ENCODE assay signal across 1 cellular context in the genomic region with DNA sequence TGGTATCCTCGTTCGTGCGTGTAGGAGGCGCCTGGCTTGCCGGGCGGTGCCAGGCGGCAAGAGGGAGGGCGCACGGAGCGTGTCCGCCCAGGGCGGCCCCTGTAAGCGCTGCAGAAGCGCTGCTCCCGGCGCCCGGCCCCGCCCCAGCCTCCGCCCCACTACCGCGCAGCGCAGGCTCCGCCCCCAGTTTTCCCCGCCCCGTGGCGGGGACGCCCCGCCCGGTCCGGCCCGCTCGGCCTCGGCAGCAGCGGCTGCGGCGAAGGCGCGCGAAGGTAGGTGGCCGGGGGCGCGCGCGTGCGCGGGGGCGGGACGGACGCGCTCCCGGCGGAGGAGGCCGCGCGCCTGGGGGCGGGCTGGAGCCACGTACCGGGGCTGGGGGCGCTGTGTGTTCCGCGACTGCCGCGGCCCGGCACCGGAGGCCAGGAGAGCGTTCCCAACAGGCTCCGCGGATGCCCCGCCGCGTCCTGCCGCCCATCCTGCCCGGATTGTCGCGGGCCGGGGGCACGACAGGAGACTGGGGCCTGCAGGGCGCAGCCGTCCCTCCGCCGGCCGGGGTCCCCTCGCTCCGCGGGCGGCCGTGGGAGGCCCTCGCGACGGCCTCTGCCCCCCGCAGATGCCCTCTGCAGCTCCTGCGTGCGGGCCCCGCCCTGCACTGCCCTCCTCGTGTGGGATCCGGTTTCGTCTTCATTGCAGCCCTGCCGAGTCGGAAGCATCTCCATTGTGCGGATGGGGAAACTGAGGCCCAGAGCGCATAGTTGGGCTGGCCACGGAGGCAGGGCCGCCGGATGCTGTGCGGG.
A peak's percentile ranks its signal among the peaks of the same experiment; 100 is the strongest.
TF ChIP-seq lines count a peak whose summit lies in the region.

No MANE protein-coding gene starts in this region.

TF ChIP-seq in K562, 482 proteins besides CTCF, POLR2A, EP300 and RAD21 (continued from another document and continues in another):
- TF ChIP-seq, protein P1, sequence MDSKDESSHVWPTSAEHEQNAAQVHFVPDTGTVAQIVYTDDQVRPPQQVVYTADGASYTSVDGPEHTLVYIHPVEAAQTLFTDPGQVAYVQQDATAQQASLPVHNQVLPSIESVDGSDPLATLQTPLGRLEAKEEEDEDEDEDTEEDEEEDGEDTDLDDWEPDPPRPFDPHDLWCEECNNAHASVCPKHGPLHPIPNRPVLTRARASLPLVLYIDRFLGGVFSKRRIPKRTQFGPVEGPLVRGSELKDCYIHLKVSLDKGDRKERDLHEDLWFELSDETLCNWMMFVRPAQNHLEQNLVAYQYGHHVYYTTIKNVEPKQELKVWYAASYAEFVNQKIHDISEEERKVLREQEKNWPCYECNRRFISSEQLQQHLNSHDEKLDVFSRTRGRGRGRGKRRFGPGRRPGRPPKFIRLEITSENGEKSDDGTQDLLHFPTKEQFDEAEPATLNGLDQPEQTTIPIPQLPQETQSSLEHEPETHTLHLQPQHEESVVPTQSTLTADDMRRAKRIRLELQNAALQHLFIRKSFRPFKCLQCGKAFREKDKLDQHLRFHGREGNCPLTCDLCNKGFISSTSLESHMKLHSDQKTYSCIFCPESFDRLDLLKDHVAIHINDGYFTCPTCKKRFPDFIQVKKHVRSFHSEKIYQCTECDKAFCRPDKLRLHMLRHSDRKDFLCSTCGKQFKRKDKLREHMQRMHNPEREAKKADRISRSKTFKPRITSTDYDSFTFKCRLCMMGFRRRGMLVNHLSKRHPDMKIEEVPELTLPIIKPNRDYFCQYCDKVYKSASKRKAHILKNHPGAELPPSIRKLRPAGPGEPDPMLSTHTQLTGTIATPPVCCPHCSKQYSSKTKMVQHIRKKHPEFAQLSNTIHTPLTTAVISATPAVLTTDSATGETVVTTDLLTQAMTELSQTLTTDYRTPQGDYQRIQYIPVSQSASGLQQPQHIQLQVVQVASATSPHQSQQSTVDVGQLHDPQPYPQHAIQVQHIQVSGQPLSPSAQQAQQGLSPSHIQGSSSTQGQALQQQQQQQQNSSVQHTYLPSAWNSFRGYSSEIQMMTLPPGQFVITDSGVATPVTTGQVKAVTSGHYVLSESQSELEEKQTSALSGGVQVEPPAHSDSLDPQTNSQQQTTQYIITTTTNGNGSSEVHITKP (IDR thresholded peaks at IDR 0.05; ENCODE audit: partially characterized antibody), result peak; percentile 41
- TF ChIP-seq NR2C1 (IDR thresholded peaks at IDR 0.05), result no peak
- TF ChIP-seq NR2C1 (tag; IDR thresholded peaks at IDR 0.05), result no peak
- TF ChIP-seq, protein P2, sequence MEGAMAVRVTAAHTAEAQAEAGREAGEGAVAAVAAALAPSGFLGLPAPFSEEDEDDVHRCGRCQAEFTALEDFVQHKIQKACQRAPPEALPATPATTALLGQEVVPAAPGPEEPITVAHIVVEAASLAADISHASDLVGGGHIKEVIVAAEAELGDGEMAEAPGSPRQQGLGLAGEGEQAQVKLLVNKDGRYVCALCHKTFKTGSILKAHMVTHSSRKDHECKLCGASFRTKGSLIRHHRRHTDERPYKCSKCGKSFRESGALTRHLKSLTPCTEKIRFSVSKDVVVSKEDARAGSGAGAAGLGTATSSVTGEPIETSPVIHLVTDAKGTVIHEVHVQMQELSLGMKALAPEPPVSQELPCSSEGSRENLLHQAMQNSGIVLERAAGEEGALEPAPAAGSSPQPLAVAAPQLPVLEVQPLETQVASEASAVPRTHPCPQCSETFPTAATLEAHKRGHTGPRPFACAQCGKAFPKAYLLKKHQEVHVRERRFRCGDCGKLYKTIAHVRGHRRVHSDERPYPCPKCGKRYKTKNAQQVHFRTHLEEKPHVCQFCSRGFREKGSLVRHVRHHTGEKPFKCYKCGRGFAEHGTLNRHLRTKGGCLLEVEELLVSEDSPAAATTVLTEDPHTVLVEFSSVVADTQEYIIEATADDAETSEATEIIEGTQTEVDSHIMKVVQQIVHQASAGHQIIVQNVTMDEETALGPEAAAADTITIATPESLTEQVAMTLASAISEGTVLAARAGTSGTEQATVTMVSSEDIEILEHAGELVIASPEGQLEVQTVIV (CRISPR knock-in tag; IDR thresholded peaks at IDR 0.05; ENCODE audit: borderline replicate concordance), result no peak
- TF ChIP-seq, protein P3, sequence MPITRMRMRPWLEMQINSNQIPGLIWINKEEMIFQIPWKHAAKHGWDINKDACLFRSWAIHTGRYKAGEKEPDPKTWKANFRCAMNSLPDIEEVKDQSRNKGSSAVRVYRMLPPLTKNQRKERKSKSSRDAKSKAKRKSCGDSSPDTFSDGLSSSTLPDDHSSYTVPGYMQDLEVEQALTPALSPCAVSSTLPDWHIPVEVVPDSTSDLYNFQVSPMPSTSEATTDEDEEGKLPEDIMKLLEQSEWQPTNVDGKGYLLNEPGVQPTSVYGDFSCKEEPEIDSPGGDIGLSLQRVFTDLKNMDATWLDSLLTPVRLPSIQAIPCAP (CRISPR knock-in tag; IDR thresholded peaks at IDR 0.05; ENCODE audit: borderline replicate concordance), result no peak
- TF ChIP-seq CC2D1A (IDR thresholded peaks at IDR 0.05), result no peak
- TF ChIP-seq PHF8 (IDR thresholded peaks at IDR 0.05; ENCODE audit: borderline replicate concordance, low read length), result peak; percentile 82; the same call in 1 of the 2 replicates
- TF ChIP-seq, protein P4, sequence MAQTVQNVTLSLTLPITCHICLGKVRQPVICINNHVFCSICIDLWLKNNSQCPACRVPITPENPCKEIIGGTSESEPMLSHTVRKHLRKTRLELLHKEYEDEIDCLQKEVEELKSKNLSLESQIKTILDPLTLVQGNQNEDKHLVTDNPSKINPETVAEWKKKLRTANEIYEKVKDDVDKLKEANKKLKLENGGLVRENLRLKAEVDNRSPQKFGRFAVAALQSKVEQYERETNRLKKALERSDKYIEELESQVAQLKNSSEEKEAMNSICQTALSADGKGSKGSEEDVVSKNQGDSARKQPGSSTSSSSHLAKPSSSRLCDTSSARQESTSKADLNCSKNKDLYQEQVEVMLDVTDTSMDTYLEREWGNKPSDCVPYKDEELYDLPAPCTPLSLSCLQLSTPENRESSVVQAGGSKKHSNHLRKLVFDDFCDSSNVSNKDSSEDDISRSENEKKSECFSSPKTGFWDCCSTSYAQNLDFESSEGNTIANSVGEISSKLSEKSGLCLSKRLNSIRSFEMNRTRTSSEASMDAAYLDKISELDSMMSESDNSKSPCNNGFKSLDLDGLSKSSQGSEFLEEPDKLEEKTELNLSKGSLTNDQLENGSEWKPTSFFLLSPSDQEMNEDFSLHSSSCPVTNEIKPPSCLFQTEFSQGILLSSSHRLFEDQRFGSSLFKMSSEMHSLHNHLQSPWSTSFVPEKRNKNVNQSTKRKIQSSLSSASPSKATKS (CRISPR knock-in tag; IDR thresholded peaks at IDR 0.05), result no peak
- no peak for TF ChIP-seq MBD2 (IDR thresholded peaks at IDR 0.05; ENCODE audit: borderline replicate concordance, low read depth)
- TF ChIP-seq HNRNPLL (IDR thresholded peaks at IDR 0.05; ENCODE audit: low read depth, low read length, poor library complexity, severe bottlenecking), result no peak
- TF ChIP-seq SMARCC2 (IDR thresholded peaks at IDR 0.05; ENCODE audit: low read depth), result no peak
- TF ChIP-seq HCFC1 (IDR thresholded peaks at IDR 0.05; ENCODE audit: low read depth, low read length), result no peak
- TF ChIP-seq, protein P5, sequence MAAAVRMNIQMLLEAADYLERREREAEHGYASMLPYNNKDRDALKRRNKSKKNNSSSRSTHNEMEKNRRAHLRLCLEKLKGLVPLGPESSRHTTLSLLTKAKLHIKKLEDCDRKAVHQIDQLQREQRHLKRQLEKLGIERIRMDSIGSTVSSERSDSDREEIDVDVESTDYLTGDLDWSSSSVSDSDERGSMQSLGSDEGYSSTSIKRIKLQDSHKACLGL (CRISPR knock-in tag; IDR thresholded peaks at IDR 0.05; ENCODE audit: borderline replicate concordance, poor library complexity, severe bottlenecking), result no peak
- TF ChIP-seq, protein P6, sequence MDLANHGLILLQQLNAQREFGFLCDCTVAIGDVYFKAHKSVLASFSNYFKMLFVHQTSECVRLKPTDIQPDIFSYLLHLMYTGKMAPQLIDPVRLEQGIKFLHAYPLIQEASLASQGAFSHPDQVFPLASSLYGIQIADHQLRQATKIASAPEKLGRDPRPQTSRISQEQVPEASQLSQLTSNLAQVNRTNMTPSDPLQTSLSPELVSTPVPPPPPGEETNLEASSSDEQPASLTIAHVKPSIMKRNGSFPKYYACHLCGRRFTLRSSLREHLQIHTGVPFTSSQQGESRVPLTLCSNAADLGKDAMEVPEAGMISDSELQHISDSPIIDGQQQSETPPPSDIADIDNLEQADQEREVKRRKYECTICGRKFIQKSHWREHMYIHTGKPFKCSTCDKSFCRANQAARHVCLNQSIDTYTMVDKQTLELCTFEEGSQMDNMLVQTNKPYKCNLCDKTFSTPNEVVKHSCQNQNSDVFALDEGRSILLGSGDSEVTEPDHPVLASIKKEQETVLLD (IDR thresholded peaks at IDR 0.05), result no peak
- TF ChIP-seq, protein P7, sequence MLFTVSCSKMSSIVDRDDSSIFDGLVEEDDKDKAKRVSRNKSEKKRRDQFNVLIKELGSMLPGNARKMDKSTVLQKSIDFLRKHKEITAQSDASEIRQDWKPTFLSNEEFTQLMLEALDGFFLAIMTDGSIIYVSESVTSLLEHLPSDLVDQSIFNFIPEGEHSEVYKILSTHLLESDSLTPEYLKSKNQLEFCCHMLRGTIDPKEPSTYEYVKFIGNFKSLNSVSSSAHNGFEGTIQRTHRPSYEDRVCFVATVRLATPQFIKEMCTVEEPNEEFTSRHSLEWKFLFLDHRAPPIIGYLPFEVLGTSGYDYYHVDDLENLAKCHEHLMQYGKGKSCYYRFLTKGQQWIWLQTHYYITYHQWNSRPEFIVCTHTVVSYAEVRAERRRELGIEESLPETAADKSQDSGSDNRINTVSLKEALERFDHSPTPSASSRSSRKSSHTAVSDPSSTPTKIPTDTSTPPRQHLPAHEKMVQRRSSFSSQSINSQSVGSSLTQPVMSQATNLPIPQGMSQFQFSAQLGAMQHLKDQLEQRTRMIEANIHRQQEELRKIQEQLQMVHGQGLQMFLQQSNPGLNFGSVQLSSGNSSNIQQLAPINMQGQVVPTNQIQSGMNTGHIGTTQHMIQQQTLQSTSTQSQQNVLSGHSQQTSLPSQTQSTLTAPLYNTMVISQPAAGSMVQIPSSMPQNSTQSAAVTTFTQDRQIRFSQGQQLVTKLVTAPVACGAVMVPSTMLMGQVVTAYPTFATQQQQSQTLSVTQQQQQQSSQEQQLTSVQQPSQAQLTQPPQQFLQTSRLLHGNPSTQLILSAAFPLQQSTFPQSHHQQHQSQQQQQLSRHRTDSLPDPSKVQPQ (CRISPR knock-in tag; IDR thresholded peaks at IDR 0.05; ENCODE audit: borderline replicate concordance), result no peak
- TF ChIP-seq, protein P8, sequence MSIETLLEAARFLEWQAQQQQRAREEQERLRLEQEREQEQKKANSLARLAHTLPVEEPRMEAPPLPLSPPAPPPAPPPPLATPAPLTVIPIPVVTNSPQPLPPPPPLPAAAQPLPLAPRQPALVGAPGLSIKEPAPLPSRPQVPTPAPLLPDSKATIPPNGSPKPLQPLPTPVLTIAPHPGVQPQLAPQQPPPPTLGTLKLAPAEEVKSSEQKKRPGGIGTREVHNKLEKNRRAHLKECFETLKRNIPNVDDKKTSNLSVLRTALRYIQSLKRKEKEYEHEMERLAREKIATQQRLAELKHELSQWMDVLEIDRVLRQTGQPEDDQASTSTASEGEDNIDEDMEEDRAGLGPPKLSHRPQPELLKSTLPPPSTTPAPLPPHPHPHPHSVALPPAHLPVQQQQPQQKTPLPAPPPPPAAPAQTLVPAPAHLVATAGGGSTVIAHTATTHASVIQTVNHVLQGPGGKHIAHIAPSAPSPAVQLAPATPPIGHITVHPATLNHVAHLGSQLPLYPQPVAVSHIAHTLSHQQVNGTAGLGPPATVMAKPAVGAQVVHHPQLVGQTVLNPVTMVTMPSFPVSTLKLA (conservative IDR thresholded peaks at IDR 0.05), result no peak
- no peak for TF ChIP-seq TEAD2 (tag; IDR thresholded peaks at IDR 0.05)
- TF ChIP-seq, protein P9, sequence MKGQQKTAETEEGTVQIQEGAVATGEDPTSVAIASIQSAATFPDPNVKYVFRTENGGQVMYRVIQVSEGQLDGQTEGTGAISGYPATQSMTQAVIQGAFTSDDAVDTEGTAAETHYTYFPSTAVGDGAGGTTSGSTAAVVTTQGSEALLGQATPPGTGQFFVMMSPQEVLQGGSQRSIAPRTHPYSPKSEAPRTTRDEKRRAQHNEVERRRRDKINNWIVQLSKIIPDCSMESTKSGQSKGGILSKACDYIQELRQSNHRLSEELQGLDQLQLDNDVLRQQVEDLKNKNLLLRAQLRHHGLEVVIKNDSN (CRISPR knock-in tag; IDR thresholded peaks at IDR 0.05), result no peak
- TF ChIP-seq PML (IDR thresholded peaks at IDR 0.05; ENCODE audit: low read length), result no peak
- no peak for TF ChIP-seq NUFIP1 (IDR thresholded peaks at IDR 0.05; ENCODE audit: partially characterized antibody)
- no peak for TF ChIP-seq MIER1 (IDR thresholded peaks at IDR 0.05; ENCODE audit: low read depth)
- TF ChIP-seq ZNF12 (CRISPR knock-in tag; IDR thresholded peaks at IDR 0.05), result no peak
- TF ChIP-seq NR4A1 (CRISPR knock-in tag; IDR thresholded peaks at IDR 0.05), result no peak
- peak; percentile 64; the same call in 1 of the 2 replicates for TF ChIP-seq NR4A1 (tag; IDR thresholded peaks at IDR 0.05)
- no peak for TF ChIP-seq TAF15 (IDR thresholded peaks at IDR 0.05; ENCODE audit: low read depth, low read length)
- peak; percentile 59 for TF ChIP-seq BCOR (IDR thresholded peaks at IDR 0.05)
- no peak for TF ChIP-seq STAT5B (CRISPR knock-in tag; IDR thresholded peaks at IDR 0.05)
- TF ChIP-seq ZC3H4 (CRISPR knock-in tag; IDR thresholded peaks at IDR 0.05; ENCODE audit: borderline replicate concordance), result no peak
- TF ChIP-seq ZC3H8 (IDR thresholded peaks at IDR 0.05), result no peak
- TF ChIP-seq, protein P10, sequence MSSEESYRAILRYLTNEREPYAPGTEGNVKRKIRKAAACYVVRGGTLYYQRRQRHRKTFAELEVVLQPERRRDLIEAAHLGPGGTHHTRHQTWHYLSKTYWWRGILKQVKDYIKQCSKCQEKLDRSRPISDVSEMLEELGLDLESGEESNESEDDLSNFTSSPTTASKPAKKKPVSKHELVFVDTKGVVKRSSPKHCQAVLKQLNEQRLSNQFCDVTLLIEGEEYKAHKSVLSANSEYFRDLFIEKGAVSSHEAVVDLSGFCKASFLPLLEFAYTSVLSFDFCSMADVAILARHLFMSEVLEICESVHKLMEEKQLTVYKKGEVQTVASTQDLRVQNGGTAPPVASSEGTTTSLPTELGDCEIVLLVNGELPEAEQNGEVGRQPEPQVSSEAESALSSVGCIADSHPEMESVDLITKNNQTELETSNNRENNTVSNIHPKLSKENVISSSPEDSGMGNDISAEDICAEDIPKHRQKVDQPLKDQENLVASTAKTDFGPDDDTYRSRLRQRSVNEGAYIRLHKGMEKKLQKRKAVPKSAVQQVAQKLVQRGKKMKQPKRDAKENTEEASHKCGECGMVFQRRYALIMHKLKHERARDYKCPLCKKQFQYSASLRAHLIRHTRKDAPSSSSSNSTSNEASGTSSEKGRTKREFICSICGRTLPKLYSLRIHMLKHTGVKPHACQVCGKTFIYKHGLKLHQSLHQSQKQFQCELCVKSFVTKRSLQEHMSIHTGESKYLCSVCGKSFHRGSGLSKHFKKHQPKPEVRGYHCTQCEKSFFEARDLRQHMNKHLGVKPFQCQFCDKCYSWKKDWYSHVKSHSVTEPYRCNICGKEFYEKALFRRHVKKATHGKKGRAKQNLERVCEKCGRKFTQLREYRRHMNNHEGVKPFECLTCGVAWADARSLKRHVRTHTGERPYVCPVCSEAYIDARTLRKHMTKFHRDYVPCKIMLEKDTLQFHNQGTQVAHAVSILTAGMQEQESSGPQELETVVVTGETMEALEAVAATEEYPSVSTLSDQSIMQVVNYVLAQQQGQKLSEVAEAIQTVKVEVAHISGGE (CRISPR knock-in tag; IDR thresholded peaks at IDR 0.05), result peak in 1 of 3 experiments; percentile 85; a peak in 2 of 6 replicates
- no peak for TF ChIP-seq HIVEP1 (CRISPR knock-in tag; IDR thresholded peaks at IDR 0.05)
- TF ChIP-seq TOE1 (IDR thresholded peaks at IDR 0.05; ENCODE audit: borderline replicate concordance), result no peak
- TF ChIP-seq TOE1 (CRISPR knock-in tag; IDR thresholded peaks at IDR 0.05; ENCODE audit: borderline replicate concordance, low read depth), result no peak
- no peak for TF ChIP-seq SREBF2 (CRISPR knock-in tag; IDR thresholded peaks at IDR 0.05)
